ENCODE assay signal across 2 cellular contexts in the genomic region with DNA sequence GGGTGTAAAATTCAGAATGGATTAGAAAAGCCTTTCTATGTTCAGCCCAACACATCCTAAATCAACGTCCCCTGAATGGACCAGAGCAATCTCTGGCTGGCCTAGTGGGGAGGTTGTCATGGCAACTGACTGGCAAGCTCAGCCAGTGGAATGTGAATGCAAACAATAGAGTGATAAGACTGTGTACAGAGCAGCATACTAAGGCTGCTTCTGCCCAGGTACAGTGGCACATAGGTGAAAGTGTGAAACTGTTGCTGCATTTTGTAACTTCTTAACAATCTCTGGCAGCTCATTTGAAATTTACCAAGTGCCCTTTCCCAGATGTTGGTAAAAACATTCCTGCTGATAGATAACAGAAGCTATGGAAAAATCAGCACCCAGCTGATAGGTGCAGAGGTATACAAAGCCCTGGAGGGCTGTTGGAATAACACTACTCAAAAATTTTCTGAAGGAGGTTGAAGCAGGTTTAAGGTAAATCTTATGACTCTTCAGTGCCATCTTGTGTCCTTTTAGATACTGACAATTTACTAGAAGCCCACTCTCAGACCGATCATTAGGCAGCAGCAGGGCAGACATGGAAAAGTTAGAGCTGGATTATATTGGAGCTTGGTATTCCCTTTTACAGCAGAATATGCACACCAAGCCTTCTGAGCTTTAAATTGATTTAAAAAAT.
A peak's percentile ranks its signal among the peaks of the same experiment; 100 is the strongest.
TF ChIP-seq lines count a peak whose summit lies in the region.

No MANE protein-coding gene starts in this region.

TF ChIP-seq in A549, 52 proteins besides CTCF, POLR2A, EP300 and RAD21:
- TF ChIP-seq RFX5 (IDR thresholded peaks at IDR 0.05) (no peak), PBX3 (IDR thresholded peaks at IDR 0.05) (no peak), ZFP36 (IDR thresholded peaks at IDR 0.05; ENCODE audit: borderline replicate concordance, partially characterized antibody) (no peak), SMC3 (IDR thresholded peaks at IDR 0.05) (peak; percentile 70)

TF ChIP-seq in IMR-90, 13 proteins besides CTCF, POLR2A, EP300 and RAD21:
- peak; percentile 26; the same call in 1 of the 2 replicates for TF ChIP-seq SMC3 (IDR thresholded peaks at IDR 0.05; ENCODE audit: low read depth, low read length)
- no peak for TF ChIP-seq CEBPB (IDR thresholded peaks at IDR 0.05; ENCODE audit: low read depth, low read length)
